Comparison of ENCODE assay signal across 2 cellular contexts in genomic region chr5:132293992-132294727, GRCh38.
TF ChIP-seq lines count a peak whose summit lies in the region.

Gene SLC22A4, plus strand, starts transcription at chr5:132294394. Its CDS starts 223 bp downstream, at chr5:132294617.

TF ChIP-seq in A549, 52 proteins besides CTCF, POLR2A, EP300 and RAD21 (continued from another document and continues in another):
- TF ChIP-seq PBX3 (IDR thresholded peaks at IDR 0.05) (0 out of 2 replicates have a peak, but pooled peaks have one; percentile 48), SMC3 (IDR thresholded peaks at IDR 0.05) (no peak), POLR2AphosphoS2 (conservative IDR thresholded peaks at IDR 0.05; ENCODE audit: low read length) (0 out of 2 replicates have a peak, but pooled peaks have one; percentile 28), MYC (IDR thresholded peaks at IDR 0.05; ENCODE audit: borderline replicate concordance, low read length) (peak; percentile 90), KDM5A (IDR thresholded peaks at IDR 0.05) (no peak), HDAC2 (IDR thresholded peaks at IDR 0.05) (no peak; the same call in 1 of the 2 replicates), USF2 (IDR thresholded peaks at IDR 0.05) (peak; percentile 85), SREBF2 (IDR thresholded peaks at IDR 0.05) (no peak), RARB (CRISPR knock-in tag; IDR thresholded peaks at IDR 0.05) (no peak), MAZ (IDR thresholded peaks at IDR 0.05; ENCODE audit: borderline replicate concordance, low read depth, low read length) (0 out of 2 replicates have a peak, but pooled peaks have one; percentile 30), NFE2L2 (conservative IDR thresholded peaks at IDR 0.05; ENCODE audit: low read length) (no peak), TP53 (CRISPR knock-in tag; IDR thresholded peaks at IDR 0.05) (no peak), HMGXB4 (CRISPR knock-in tag; IDR thresholded peaks at IDR 0.05; ENCODE audit: borderline replicate concordance) (no peak), RFX5 (IDR thresholded peaks at IDR 0.05) (no peak), JUN (IDR thresholded peaks at IDR 0.05) (peak; percentile 49 to 77; a peak in 4 of 5 replicates), ZFP36 (IDR thresholded peaks at IDR 0.05; ENCODE audit: borderline replicate concordance, partially characterized antibody) (no peak), EHF (CRISPR knock-in tag; IDR thresholded peaks at IDR 0.05) (no peak), CEBPB (IDR thresholded peaks at IDR 0.05) (no peak), RNF2 (IDR thresholded peaks at IDR 0.05; ENCODE audit: borderline replicate concordance, low read depth) (peak; percentile 13; the same call in 1 of the 2 replicates), CHD2 (IDR thresholded peaks at IDR 0.05; ENCODE audit: low read length, partially characterized antibody) (no peak), NPAS2 (CRISPR knock-in tag; IDR thresholded peaks at IDR 0.05; ENCODE audit: borderline replicate concordance) (no peak), HOXB13 (CRISPR knock-in tag; IDR thresholded peaks at IDR 0.05; ENCODE audit: low read depth) (no peak), TFCP2L1 (CRISPR knock-in tag; IDR thresholded peaks at IDR 0.05) (peak; percentile 51; the same call in 1 of the 2 replicates), MAX (IDR thresholded peaks at IDR 0.05) (peak; percentile 94), FOSB (CRISPR knock-in tag; IDR thresholded peaks at IDR 0.05) (no peak), JUNB (IDR thresholded peaks at IDR 0.05) (no peak), MAFK (IDR thresholded peaks at IDR 0.05; ENCODE audit: partially characterized antibody) (no peak), ZSCAN20 (CRISPR knock-in tag; IDR thresholded peaks at IDR 0.05) (no peak), CBX2 (IDR thresholded peaks at IDR 0.05; ENCODE audit: borderline replicate concordance, low read depth) (no peak), HES2 (IDR thresholded peaks at IDR 0.05) (no peak), ZC3H11A (IDR thresholded peaks at IDR 0.05) (no peak), FOSL2 (IDR thresholded peaks at IDR 0.05) (no peak), FOSL2 (CRISPR knock-in tag; IDR thresholded peaks at IDR 0.05) (no peak; the same call in 1 of the 2 replicates), ZNF302 (CRISPR knock-in tag; IDR thresholded peaks at IDR 0.05) (no peak), ELK1 (IDR thresholded peaks at IDR 0.05; ENCODE audit: low read depth, low read length) (no peak)

TF ChIP-seq in WTC11, 78 proteins besides CTCF, POLR2A, EP300 and RAD21 (continued from another document and continues in another):
- no peak for TF ChIP-seq ZNF425 (CRISPR knock-in tag; conservative IDR thresholded peaks at IDR 0.05)
- TF ChIP-seq NR3C1 (CRISPR knock-in tag; conservative IDR thresholded peaks at IDR 0.05; ENCODE audit: low read depth), result no peak
- TF ChIP-seq NFE2L1 (CRISPR knock-in tag; IDR thresholded peaks at IDR 0.05), result peak; percentile 76; the same call in 1 of the 2 replicates
- 0 out of 2 replicates have a peak, but pooled peaks have one; percentile 59 for TF ChIP-seq E2F4 (CRISPR knock-in tag; IDR thresholded peaks at IDR 0.05; ENCODE audit: borderline replicate concordance, low read depth)
- 0 out of 2 replicates have a peak, but pooled peaks have one; percentile 10 for TF ChIP-seq RELA (CRISPR knock-in tag; IDR thresholded peaks at IDR 0.05; ENCODE audit: borderline replicate concordance)
- no peak for TF ChIP-seq ELF4 (CRISPR knock-in tag; IDR thresholded peaks at IDR 0.05; ENCODE audit: low read depth)
- no peak for TF ChIP-seq AR (CRISPR knock-in tag; IDR thresholded peaks at IDR 0.05)
- TF ChIP-seq FOXK1 (CRISPR knock-in tag; IDR thresholded peaks at IDR 0.05), result no peak
- TF ChIP-seq ZNF671 (CRISPR knock-in tag; IDR thresholded peaks at IDR 0.05), result no peak
- TF ChIP-seq HMGXB4 (CRISPR knock-in tag; IDR thresholded peaks at IDR 0.05), result no peak
- TF ChIP-seq FOXP4 (CRISPR knock-in tag; IDR thresholded peaks at IDR 0.05), result no peak
- peak; percentile 84; the same call in 1 of the 2 replicates for TF ChIP-seq USF1 (CRISPR knock-in tag; IDR thresholded peaks at IDR 0.05)
- no peak for TF ChIP-seq ZNF396 (CRISPR knock-in tag; IDR thresholded peaks at IDR 0.05; ENCODE audit: borderline replicate concordance)
- no peak for TF ChIP-seq SMAD4 (CRISPR knock-in tag; IDR thresholded peaks at IDR 0.05)
- no peak for TF ChIP-seq ATF3 (CRISPR knock-in tag; conservative IDR thresholded peaks at IDR 0.05)
- no peak for TF ChIP-seq TCF7 (CRISPR knock-in tag; IDR thresholded peaks at IDR 0.05; ENCODE audit: low read depth)
- TF ChIP-seq HMGA2 (CRISPR knock-in tag; IDR thresholded peaks at IDR 0.05), result no peak
- TF ChIP-seq NR2C2 (CRISPR knock-in tag; IDR thresholded peaks at IDR 0.05), result no peak
- TF ChIP-seq IRF2 (CRISPR knock-in tag; IDR thresholded peaks at IDR 0.05; ENCODE audit: borderline replicate concordance, low read depth), result no peak
- TF ChIP-seq ATF6 (CRISPR knock-in tag; IDR thresholded peaks at IDR 0.05), result no peak
- TF ChIP-seq E2F1 (CRISPR knock-in tag; IDR thresholded peaks at IDR 0.05), result peak; percentile 64; the same call in 1 of the 2 replicates
